ENCODE assay signal across 8 cellular contexts in the genomic region with DNA sequence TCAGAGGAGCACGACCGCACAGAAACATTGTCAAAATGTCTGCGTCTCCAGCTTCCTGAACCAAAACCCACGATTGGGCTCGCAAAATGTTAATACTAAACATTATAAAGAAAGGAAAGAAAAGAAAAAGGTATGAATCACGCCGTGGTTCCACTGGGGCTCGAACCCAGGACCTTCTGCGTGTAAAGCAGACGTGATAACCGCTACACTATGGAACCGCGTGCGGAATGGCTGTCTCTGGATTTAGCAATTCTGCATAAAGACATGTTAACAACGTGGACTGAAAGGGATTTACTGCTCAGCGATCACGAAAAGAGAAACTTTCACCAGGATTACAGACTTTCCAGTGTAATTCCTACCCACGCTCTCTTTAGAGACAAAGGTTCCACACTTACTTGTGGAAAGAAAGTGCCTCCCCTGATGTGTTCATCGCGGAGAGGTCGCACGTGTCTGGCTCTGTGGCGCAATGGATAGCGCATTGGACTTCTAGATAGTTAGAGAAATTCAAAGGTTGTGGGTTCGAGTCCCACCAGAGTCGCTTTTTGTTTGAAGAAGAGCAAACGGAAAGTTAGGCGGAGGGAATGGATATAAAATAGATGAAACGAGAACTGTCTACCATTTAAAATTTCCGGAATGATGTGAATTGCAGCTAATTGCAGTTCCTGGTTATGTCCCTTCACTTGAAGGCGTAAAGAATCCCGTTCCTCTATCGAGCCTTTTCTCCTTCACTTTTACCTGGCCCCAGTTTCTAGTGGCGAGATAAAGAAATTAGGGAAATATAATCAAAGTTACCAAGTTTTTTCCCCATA.
DNase-seq lines count a peak whose midpoint lies in the region; ATAC-seq and TF ChIP-seq lines count a peak whose summit lies in the region.

No MANE protein-coding gene starts in this region.

- H3K27me3 ChIP-seq in BLaER1 treated with 17β-estradiol and CSF1 and Interleukin-3, amounts not matched to agents 10 nM and 100 nM: peaks cover 0 to 7% (median 0%) of the 10 kb centered on the region in 11 experiments; a peak in 7 of 22 replicates
- H3K27me3 ChIP-seq in OCI-LY3 (ENCODE audit: low read depth, low read length) (no peaks in the 10 kb centered on the region), muscle layer of colon (ENCODE audit: control insufficient read depth in 1 of 2, insufficient read depth in 2 of 2, low read length in 2 of 2) (no peaks in the 10 kb centered on the region)

- no peaks in the 10 kb centered on the region for H3K36me3 ChIP-seq in BLaER1 treated with 17β-estradiol and CSF1 and Interleukin-3, amounts not matched to agents 10 nM and 100 nM
- H3K36me3 ChIP-seq in OCI-LY3 (replicated peaks; ENCODE audit: low read depth, low read length): no peaks in the 10 kb centered on the region
- H3K36me3 ChIP-seq in muscle layer of colon (ENCODE audit: insufficient read depth, low read length): no peaks in the 10 kb centered on the region

- peak overlapping the region; percentile 64 to 86 (median 71) for H3K4me2 ChIP-seq in BLaER1 treated with 17β-estradiol and CSF1 and Interleukin-3, amounts not matched to agents 10 nM and 100 nM
- peak overlapping the region; percentile 96 for H3K4me2 ChIP-seq in OCI-LY3 (ENCODE audit: low read length)

- H4K20me1 ChIP-seq in BLaER1 treated with 17β-estradiol and CSF1 and Interleukin-3, amounts not matched to agents 10 nM and 100 nM: no peaks in the 10 kb centered on the region
- H4K20me1 ChIP-seq in OCI-LY3 (ENCODE audit: insufficient read depth, low read length): no peaks in the 10 kb centered on the region

- peaks cover 32 to 68% (median 48%) of the 10 kb centered on the region in 10 experiments for H3K4me1 ChIP-seq in BLaER1 treated with 17β-estradiol and CSF1 and Interleukin-3, amounts not matched to agents 10 nM and 100 nM
- H3K4me1 ChIP-seq in OCI-LY3 (ENCODE audit: low read length): peaks cover 10% of the 10 kb centered on the region; the same call in 1 of the 2 replicates
- peaks cover 6% of the 10 kb centered on the region for H3K4me1 ChIP-seq in muscle layer of colon (ENCODE audit: insufficient read depth, low read length)

- peak in 74 of 76 experiments; percentile 29 to 94 (median 85) for DNase-seq in HUDEP-2 (lab: John Stamatoyannopoulos, UW; ENCODE audit: unreplicated experiment in 76 of 76)
- DNase-seq in activated CD8-positive, alpha-beta memory T cell treated with anti-CD3 and anti-CD28 coated beads, Interleukin-2, amount 50 U/mL, for 48 hours: peak; percentile 94
- DNase-seq in erythroblast (lab: John Stamatoyannopoulos, UW): peak; percentile 93 to 95
- peak; percentile 46 to 62 for DNase-seq in stimulated activated CD8-positive, alpha-beta memory T cell treated with anti-CD3 and anti-CD28 coated beads, Interleukin-7, amount 100 ng/mL, for 1 hour (ENCODE audit: low read depth in 2 of 2)

- H3K79me2 ChIP-seq in OCI-LY3 (ENCODE audit: low read length): no peaks in the 10 kb centered on the region

- 0 out of 22 replicates have a peak, but pooled peaks cover 0 to 7% (median 0%) of the 10 kb centered on the region in 11 experiments for H3K9me3 ChIP-seq in BLaER1 treated with 17β-estradiol and CSF1 and Interleukin-3, amounts not matched to agents 10 nM and 100 nM (replicated peaks in 1 of 11)
- H3K9me3 ChIP-seq in OCI-LY3 (ENCODE audit: insufficient read depth, low read length) (no peaks in the 10 kb centered on the region), muscle layer of colon (ENCODE audit: low read length) (no peaks in the 10 kb centered on the region)

- no peak for TF ChIP-seq CTCF in OCI-LY3 (IDR thresholded peaks at IDR 0.05; ENCODE audit: low read depth, low read length)

- no peak for TF ChIP-seq POLR2A in erythroblast (IDR thresholded peaks at IDR 0.05; ENCODE audit: low read length)

- H3K9ac ChIP-seq in BLaER1 treated with 17β-estradiol and CSF1 and Interleukin-3, amounts not matched to agents 10 nM and 100 nM: peak overlapping the region; percentile 72 to 82 (median 78)
- H3K9ac ChIP-seq in OCI-LY3 (ENCODE audit: low read length) (peak overlapping the region; percentile 84), muscle layer of colon (ENCODE audit: low read length) (peak overlapping the region; percentile 80)

- peak; percentile 30 for ATAC-seq in GM21360 (IDR thresholded peaks at IDR 0.05; ENCODE audit: unreplicated experiment)

- peak overlapping the region; percentile 54 to 77 (median 69) for H3K4me3 ChIP-seq in BLaER1 treated with 17β-estradiol and CSF1 and Interleukin-3, amounts not matched to agents 10 nM and 100 nM
- H3K4me3 ChIP-seq in OCI-LY3 (ENCODE audit: low read length) (peak overlapping the region; percentile 89), muscle layer of colon (ENCODE audit: low read depth in 1 of 2, low read length in 2 of 2) (peak overlapping the region; percentile 65 to 82)

- H3K27ac ChIP-seq in BLaER1 treated with 17β-estradiol and CSF1 and Interleukin-3, amounts not matched to agents 10 nM and 100 nM: peak overlapping the region; percentile 40 to 89 (median 80); a peak in 21 of 22 replicates
- H3K27ac ChIP-seq in OCI-LY3 (ENCODE audit: low read length) (peak overlapping the region; percentile 90), muscle layer of colon (ENCODE audit: low read depth, low read length) (peak overlapping the region; percentile 25)

- 0 out of 2 replicates have a peak overlapping the region, but pooled peaks have one; percentile 37 for H2AFZ ChIP-seq in OCI-LY3 (ENCODE audit: low read depth, low read length)

Comparison
In these comparisons a context has a peak if more than half of its experiments do, and no peak if none do; other contexts are left out.
1. Peak in every context shown above with its lines: DNase-seq, ATAC-seq, H3K4me3 ChIP-seq and H3K27ac ChIP-seq.
2. H3K27ac ChIP-seq: peak in every context shown above with its lines; median percentile 90 in OCI-LY3; 80 in BLaER1 treated with 17β-estradiol and CSF1 and Interleukin-3, amounts not matched to agents 10 nM and 100 nM; 25 in muscle layer of colon.